In the genomic region with DNA sequence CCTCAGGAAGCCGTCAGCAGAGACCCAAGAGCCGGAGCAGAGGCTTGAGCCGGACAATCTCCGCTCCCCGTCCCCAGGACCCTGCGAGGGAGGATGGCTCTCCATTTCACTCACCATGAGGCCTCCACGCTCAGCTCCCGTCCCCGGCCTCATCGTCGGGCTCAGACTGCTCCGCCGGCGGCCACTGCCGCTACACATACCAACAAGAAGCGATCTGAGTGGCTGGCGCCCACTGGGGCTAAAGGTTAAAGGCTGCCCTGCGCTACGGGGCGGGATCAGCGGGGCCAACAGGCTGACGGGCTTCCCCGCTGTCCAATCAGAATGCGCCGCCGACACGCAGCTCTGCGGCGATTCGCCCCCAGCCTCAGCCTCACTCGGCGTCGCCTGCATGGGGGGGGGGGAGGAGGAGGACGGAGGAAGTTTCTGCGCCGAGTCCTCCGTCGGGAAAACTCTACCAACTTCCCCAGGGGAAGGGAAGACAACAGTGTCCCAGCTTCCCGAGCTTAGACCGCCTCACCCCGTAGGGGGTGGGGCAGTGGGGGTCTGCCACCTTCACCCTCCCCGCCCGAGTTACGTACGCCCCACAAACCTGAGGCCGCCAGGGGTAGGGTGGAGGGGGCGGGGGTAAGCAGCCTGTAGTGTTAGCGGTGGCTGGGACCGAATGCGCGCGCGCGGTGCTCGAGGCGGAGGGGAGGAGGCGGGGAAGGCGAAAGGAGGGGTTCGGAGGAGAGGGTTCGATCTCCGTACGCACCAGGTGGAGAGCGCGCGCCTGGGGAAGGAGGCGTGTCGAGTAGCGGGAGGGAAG, we compare ENCODE assay signal across 8 cellular contexts. TPM values are rescaled to one million over a fixed set of nuclear protein-coding genes. Genes with fewer than 3 reads are reported as not detected.
DNase-seq lines count a peak whose midpoint lies in the region; TF ChIP-seq lines count a peak whose summit lies in the region.

Gene PRPF40A, minus strand, starts transcription at position 220 of the 805 bp plus-strand sequence. Its CDS starts 22 bp downstream, at position 198.

- DNase-seq in HAP-1 (ENCODE audit: low spot score in 2 of 2) (peak; percentile 88 to 99), MM.1S (peak; percentile 99), SIG-M5 (lab: John Stamatoyannopoulos, UW) (peak; percentile 88), activated gamma-delta T cell (lab: John Stamatoyannopoulos, UW) (peak; percentile 97), fibroblast of the conjunctiva (ENCODE audit: low read depth) (peak; percentile 97), stomach (peak; percentile 99)

- H4K20me1 ChIP-seq in MM.1S (ENCODE audit: insufficient read depth, low read length) (peaks cover 12% of the 10 kb centered on the region; the same call in 1 of the 2 replicates), neural cell (ENCODE audit: insufficient read depth) (no peaks in the 10 kb centered on the region)

- H3F3A ChIP-seq in MM.1S (ENCODE audit: insufficient read depth, low read length) = peaks cover 8% of the 10 kb centered on the region; the same call in 1 of the 2 replicates
- H3F3A ChIP-seq in neural cell (ENCODE audit: insufficient read depth, low read length, poor library complexity, severe bottlenecking) = no peaks in the 10 kb centered on the region

- H3K9ac ChIP-seq in ES-I3 (ENCODE audit: low read depth, low read length) (peak within 1 kb of the TSS; percentile 94), MM.1S (ENCODE audit: low read length) (peak within 1 kb of the TSS; percentile 90), neural cell (ENCODE audit: low read length) (peak within 1 kb of the TSS; percentile 94)

- H3K4me3 ChIP-seq in HAP-1 (peak within 1 kb of the TSS; percentile 88), MM.1S (ENCODE audit: low read length) (peak within 1 kb of the TSS; percentile 89), neural cell (ENCODE audit: low read length) (peak within 1 kb of the TSS; percentile 84), stomach (peak within 1 kb of the TSS; percentile 74 to 95 (median 92))

- intact Hi-C loops in stomach (cut with DNase I; ENCODE audit: low total_unique reads) = no loop called here

- TF ChIP-seq RAD21 in neural cell (conservative IDR thresholded peaks at IDR 0.05) = no peak

- H3K27ac ChIP-seq in MM.1S (ENCODE audit: low read length) (peak within 1 kb of the TSS; percentile 91), neural cell (ENCODE audit: low read length) (peak within 1 kb of the TSS; percentile 99), stomach (peak within 1 kb of the TSS; percentile 97 to 98 (median 98))

- peak in 2 of 4 donors; percentile 41 to 57 for TF ChIP-seq POLR2A in stomach (IDR thresholded peaks at IDR 0.05)

- H2AFZ ChIP-seq in MM.1S (ENCODE audit: low read length) (peak within 1 kb of the TSS; percentile 92), neural cell (ENCODE audit: low read depth, low read length) (peak within 1 kb of the TSS; percentile 92)

- H3K79me2 ChIP-seq in MM.1S (ENCODE audit: low read length) = peaks cover 68% of the 10 kb centered on the region
- H3K79me2 ChIP-seq in neural cell (replicated peaks; ENCODE audit: insufficient read depth, low read length) = peaks cover 68% of the 10 kb centered on the region

- H3K4me2 ChIP-seq in MM.1S (ENCODE audit: low read depth, low read length) (peak within 1 kb of the TSS; percentile 81), neural cell (ENCODE audit: low read length) (peak within 1 kb of the TSS; percentile 83)

- 0% methylated on average over 56 to 68 of the region's 68 CpGs for WGBS in stomach, 5 donors

- H3K36me3 ChIP-seq in ES-I3 (ENCODE audit: insufficient read depth, low read length) = no peaks in the 10 kb centered on the region; the same call in 1 of the 2 replicates
- H3K36me3 ChIP-seq in HAP-1 (replicated peaks) = peaks cover 50% of the 10 kb centered on the region
- peaks cover 16% of the 10 kb centered on the region for H3K36me3 ChIP-seq in MM.1S (replicated peaks; ENCODE audit: insufficient read depth, low read length)
- H3K36me3 ChIP-seq in neural cell (ENCODE audit: insufficient read depth, low read length) = peaks cover 5% of the 10 kb centered on the region
- peaks cover 2 to 34% (median 18%) of the 10 kb centered on the region in 4 donors for H3K36me3 ChIP-seq in stomach

- TF ChIP-seq CTCF in MM.1S (IDR thresholded peaks at IDR 0.05; ENCODE audit: low read length) = no peak
- peak; percentile 25 for TF ChIP-seq CTCF in neural cell (IDR thresholded peaks at IDR 0.05; ENCODE audit: poor library complexity, severe bottlenecking)
- peak in 1 of 7 experiments; percentile 30 for TF ChIP-seq CTCF in stomach (IDR thresholded peaks at IDR 0.05)

- H3K4me1 ChIP-seq in ES-I3 (ENCODE audit: insufficient read depth, low read length) (peaks cover 7% of the 10 kb centered on the region; the same call in 1 of the 2 replicates), HAP-1 (peaks cover 17% of the 10 kb centered on the region), MM.1S (ENCODE audit: low read length) (peaks cover 13% of the 10 kb centered on the region), stomach (peaks cover 30 to 67% (median 42%) of the 10 kb centered on the region in 4 donors)

- H3K9me2 ChIP-seq in MM.1S (replicated peaks; ENCODE audit: insufficient read depth, low read length) (no peaks in the 10 kb centered on the region), neural cell (ENCODE audit: insufficient read depth, low read length) (no peaks in the 10 kb centered on the region)

- H3K27me3 ChIP-seq in HAP-1 (ENCODE audit: low read depth) = no peaks in the 10 kb centered on the region
- no peaks in the 10 kb centered on the region for H3K27me3 ChIP-seq in MM.1S (replicated peaks; ENCODE audit: insufficient read depth, low read length)
- no peaks in the 10 kb centered on the region for H3K27me3 ChIP-seq in neural cell (ENCODE audit: insufficient read depth, low read depth, low read length)
- no peaks in the 10 kb centered on the region for H3K27me3 ChIP-seq in stomach

- H3K9me3 ChIP-seq in ES-I3 (ENCODE audit: control insufficient read depth, insufficient read depth, low read length) (no peaks in the 10 kb centered on the region), HAP-1 (no peaks in the 10 kb centered on the region), MM.1S (replicated peaks; ENCODE audit: insufficient read depth, low read length) (no peaks in the 10 kb centered on the region), neural cell (ENCODE audit: low read length) (no peaks in the 10 kb centered on the region), stomach (no peaks in the 10 kb centered on the region)

- TF ChIP-seq EP300 in neural cell (conservative IDR thresholded peaks at IDR 0.05; ENCODE audit: poor library complexity, severe bottlenecking) (peak; percentile 27), stomach (IDR thresholded peaks at IDR 0.05) (no peak)

- in situ Hi-C loops in HAP-1 (cut with MboI; ENCODE audit: low sequenced_read_pairs) = no loop called here

TF ChIP-seq in neural cell, 6 proteins besides CTCF, POLR2A, EP300 and RAD21:
- peak; percentile 73 for TF ChIP-seq TAF1 (IDR thresholded peaks at IDR 0.05; ENCODE audit: low read depth)
- peak; percentile 63 for TF ChIP-seq REST (IDR thresholded peaks at IDR 0.05; ENCODE audit: borderline replicate concordance)
- no peak for TF ChIP-seq EZH2 (IDR thresholded peaks at IDR 0.05; ENCODE audit: borderline replicate concordance, insufficient read depth, low read length, poor library complexity, severe bottlenecking)
- peak; percentile 7 for TF ChIP-seq SMC3 (conservative IDR thresholded peaks at IDR 0.05; ENCODE audit: poor library complexity)
- peak; percentile 98 for TF ChIP-seq POLR2AphosphoS5 (IDR thresholded peaks at IDR 0.05)
- TF ChIP-seq MXI1 (conservative IDR thresholded peaks at IDR 0.05; ENCODE audit: poor library complexity, severe bottlenecking) = peak; percentile 86

RNA-seq across cellular contexts. Expression of gene PRPF40A, which starts in this region (rescaled TPM):
- 81.9 and 105 TPM in 2 replicates for polyA plus RNA-seq in neural cell
- 272 and 280 TPM in 2 replicates for polyA minus RNA-seq in neural cell
- total RNA-seq in stomach = 100 to 1,000 TPM in 2 of 5 donors, 10 to 100 TPM in 3; 69.8 to 185 (median 98.2) TPM
- polyA plus RNA-seq in stomach = 10 to 100 TPM; 11.3 to 25.1 (median 23.0) TPM

Comparison
In these comparisons a context has a peak if more than half of its experiments do, and no peak if none do; other contexts are left out.
1. Peak in every context shown above with its lines: DNase-seq, H3K4me3 ChIP-seq and H3K27ac ChIP-seq.